In genomic region chr9:33619666-33620404, GRCh38 we compare ENCODE assay signal across 11 cellular contexts.
DNase-seq lines count a peak whose midpoint lies in the region; ATAC-seq and TF ChIP-seq lines count a peak whose summit lies in the region.
"Had no signal": no experiment of that assay in that cellular context is flagged by ENCODE, and none has a peak within 500 bp of the region (broad histone marks: within the 10 kb centered on the region; RNA-seq: fewer than 3 reads in every experiment).

No MANE protein-coding gene starts in this region.

- H3K27ac ChIP-seq in ACC112 (ENCODE audit: low read depth, low read length) (peak overlapping the region; percentile 29), esophagus squamous epithelium (peak overlapping the region in 3 of 4 donors; percentile 67 to 80 (median 76)), lower lobe of right lung (no peak overlapping the region)

- H3K4me1 ChIP-seq in ACC112 (ENCODE audit: control insufficient read depth, insufficient read depth, low read length, unreplicated experiment) (peaks cover 22% of the 10 kb centered on the region), esophagus squamous epithelium (peaks cover 0 to 27% (median 4%) of the 10 kb centered on the region in 3 donors), lower lobe of right lung (peaks cover 3% of the 10 kb centered on the region)

- no peak overlapping the region for H2AFZ ChIP-seq in ACC112 (ENCODE audit: low read length, unreplicated experiment)

- TF ChIP-seq CTCF in esophagus squamous epithelium (IDR thresholded peaks at IDR 0.05) (no peak), lower lobe of right lung (IDR thresholded peaks at IDR 0.05) (no peak)

- H3K27me3 ChIP-seq in ACC112 (ENCODE audit: insufficient read depth, low read length) (peaks cover 9% of the 10 kb centered on the region; the same call in 1 of the 2 replicates), esophagus squamous epithelium (peaks cover 0 to 24% (median 0%) of the 10 kb centered on the region in 4 donors), lower lobe of right lung (ENCODE audit: low read depth) (peaks cover 27% of the 10 kb centered on the region)

- H3K9me3 ChIP-seq in esophagus squamous epithelium (no peaks in the 10 kb centered on the region), lower lobe of right lung (no peaks in the 10 kb centered on the region)

- ATAC-seq in GM21529 (IDR thresholded peaks at IDR 0.05; ENCODE audit: unreplicated experiment) (no peak), lower lobe of right lung (no peak), HG03095 (IDR thresholded peaks at IDR 0.05; ENCODE audit: unreplicated experiment) (no peak), HG03469 (IDR thresholded peaks at IDR 0.05; ENCODE audit: unreplicated experiment) (no peak)

- H3K36me3 ChIP-seq in ACC112 (ENCODE audit: insufficient read depth, low read length) (no peaks in the 10 kb centered on the region), esophagus squamous epithelium (no peaks in the 10 kb centered on the region), lower lobe of right lung (no peaks in the 10 kb centered on the region)
- H3K36me3 ChIP-seq: HAP-1 had no signal

- intact Hi-C loops in esophagus squamous epithelium (cut with DNase I) (loop anchor here (5.0 kb wide), 1 partner anchor 102 kb away; no protein-coding TSS in a partner anchor), lower lobe of right lung (cut with DNase I) (no loop called here)

- H3K4me3 ChIP-seq in ACC112 (ENCODE audit: low read depth, low read length) (no peak overlapping the region), esophagus squamous epithelium (no peak overlapping the region), lower lobe of right lung (no peak overlapping the region)
- H3K4me3 ChIP-seq: HAP-1 had no signal

- 53 to 75% methylated on average over 3 of the region's 3 CpGs for WGBS in esophagus squamous epithelium, 2 donors

- DNase-seq in GM04503 (ENCODE audit: low read depth) (peak; percentile 52), OCI-M2 (lab: John Stamatoyannopoulos, UW; ENCODE audit: unreplicated experiment) (peak; percentile 58), esophagus squamous epithelium (lab: John Stamatoyannopoulos, UW) (no peak), lower lobe of right lung (no peak)
- DNase-seq: activated CD4-positive, alpha-beta T cell treated with anti-CD3 and anti-CD28 coated beads for 4 hours; NCI-H1048 had no signal

- TF ChIP-seq POLR2A in esophagus squamous epithelium (IDR thresholded peaks at IDR 0.05): no peak

- no peaks in the 10 kb centered on the region for H3K79me2 ChIP-seq in ACC112 (ENCODE audit: control insufficient read depth, insufficient read depth, low read length, unreplicated experiment)

Comparison
In these comparisons a context has a peak if more than half of its experiments do, and no peak if none do; other contexts are left out.
1. DNase-seq: peak in GM04503 (single experiment) and OCI-M2 (single experiment); none in esophagus squamous epithelium (single experiment) and lower lobe of right lung (single experiment).